ENCODE assay signal across 29 cellular contexts in genomic region chr1:246831543-246831942, GRCh38.
"Had no signal": no experiment of that assay in that cellular context is flagged by ENCODE, and none has a peak within 500 bp of the region (broad histone marks: within the 10 kb centered on the region; RNA-seq: fewer than 3 reads in every experiment).

No MANE protein-coding gene starts in this region.

- FAIRE-seq: islet of Langerhans, kidney had no signal

- H3K27ac ChIP-seq: left lung, lower lobe of right lung, neural progenitor cell, ovary, skin epidermis, stomach, testis, thyroid gland, transverse colon, upper lobe of left lung, vagina had no signal

- ATAC-seq: left colon; left lung; lower lobe of right lung; natural killer cell; right cardiac atrium; sciatic nerve; stimulated activated naive B cell treated with anti-CD40 and anti-IgM and Interleukin-4, amounts not matched to agents 10 μg/mL and 1 μg/mL and 100 μg/mL, for 72 hours; stimulated activated naive CD8-positive, alpha-beta T cell treated with anti-CD3 and anti-CD28 coated beads, Interleukin-15, Interleukin-2, amounts not matched to agents 100 U/mL and 50 U/mL, for 24 hours had no signal

- H3K4me2 ChIP-seq: neural progenitor cell had no signal

- H3K27me3 ChIP-seq: left lung, neural progenitor cell, ovary, stomach, testis, thyroid gland, transverse colon, upper lobe of left lung, vagina had no signal

- H3K36me3 Mint-ChIP-seq: neural progenitor cell had no signal

- H3K9ac ChIP-seq: neural progenitor cell had no signal

- H2AFZ ChIP-seq: neural progenitor cell had no signal

- H3K4me3 ChIP-seq: left lung, lower lobe of right lung, neural progenitor cell, ovary, skin epidermis, stomach, testis, thyroid gland, transverse colon, upper lobe of left lung, vagina had no signal

- H3K27ac Mint-ChIP-seq: immature natural killer cell; mesothelial cell of epicardium; natural killer cell; nephron progenitor cell; neural progenitor cell; progenitor cell of endocrine pancreas; stimulated activated naive B cell treated with anti-CD40 and anti-IgM and Interleukin-4, amounts not matched to agents 10 μg/mL and 1 μg/mL and 100 μg/mL, for 72 hours had no signal

- H3K4me1 ChIP-seq: left lung, lower lobe of right lung, neural progenitor cell, stomach, testis, thyroid gland, transverse colon, upper lobe of left lung, vagina had no signal

- H3K36me3 ChIP-seq: left lung, lower lobe of right lung, neural progenitor cell, ovary, stomach, thyroid gland, transverse colon, upper lobe of left lung, vagina had no signal

- H3K9me3 ChIP-seq: lower lobe of right lung, ovary, testis, thyroid gland, vagina had no signal

- H3K4me1 Mint-ChIP-seq: immature natural killer cell; mesothelial cell of epicardium; naive B cell; nephron progenitor cell; neural progenitor cell; stimulated activated naive B cell treated with anti-CD40 and anti-IgM and Interleukin-4, amounts not matched to agents 10 μg/mL and 1 μg/mL and 100 μg/mL, for 72 hours had no signal

- H3K4me3 Mint-ChIP-seq: immature natural killer cell; mesothelial cell of epicardium; naive B cell; natural killer cell; nephron progenitor cell; neural progenitor cell; stimulated activated naive B cell treated with anti-CD40 and anti-IgM and Interleukin-4, amounts not matched to agents 10 μg/mL and 1 μg/mL and 100 μg/mL, for 72 hours had no signal

- H3K27me3 Mint-ChIP-seq: naive B cell; progenitor cell of endocrine pancreas; stimulated activated naive B cell treated with anti-CD40 and anti-IgM and Interleukin-4, amounts not matched to agents 10 μg/mL and 1 μg/mL and 100 μg/mL, for 72 hours had no signal

- DNase-seq: hypothalamus; immature natural killer cell; kidney; left colon; left lung; lower lobe of right lung; naive B cell; natural killer cell; nephron progenitor cell; ovary; right cardiac atrium; stimulated activated CD4-positive, alpha-beta T cell treated with anti-CD3 and anti-CD28 coated beads, Interleukin-12 subunit alpha, Interleukin-12 subunit beta, amount 100 ng/mL, for 4 hours; stimulated activated CD4-positive, alpha-beta T cell treated with anti-CD3 and anti-CD28 coated beads, Interleukin-15, amount 100 ng/mL, for 24 hours; stimulated activated CD4-positive, alpha-beta T cell treated with anti-CD3 and anti-CD28 coated beads, Interleukin-2, amount 100 ng/mL, for 24 hours; stimulated activated CD4-positive, alpha-beta T cell treated with anti-CD3 and anti-CD28 coated beads, Interleukin-4, amount 100 ng/mL, for 1 hour; stimulated activated naive B cell treated with anti-CD40 and anti-IgM and Interleukin-4, amounts not matched to agents 10 μg/mL and 1 μg/mL and 100 μg/mL, for 72 hours; stimulated activated naive CD8-positive, alpha-beta T cell treated with anti-CD3 and anti-CD28 coated beads, Interleukin-15, Interleukin-2, amounts not matched to agents 100 U/mL and 50 U/mL, for 24 hours; stomach; testis; thyroid gland; transverse colon; upper lobe of left lung had no signal
